Comparison of ENCODE assay signal across 1 cellular context in genomic region chr5:132807163-132807838, GRCh38.
TF ChIP-seq lines count a peak whose summit lies in the region.

No MANE protein-coding gene starts in this region.

TF ChIP-seq in GM12878, 131 proteins besides CTCF, POLR2A, EP300 and RAD21 (continued from another document and continues in another):
- TF ChIP-seq ZBTB4 (CRISPR knock-in tag; IDR thresholded peaks at IDR 0.05) (no peak), NFXL1 (IDR thresholded peaks at IDR 0.05; ENCODE audit: borderline replicate concordance) (no peak), HSF1 (IDR thresholded peaks at IDR 0.05; ENCODE audit: low read depth, low read length) (no peak), HDAC6 (IDR thresholded peaks at IDR 0.05; ENCODE audit: unreplicated experiment) (no peak), PML (IDR thresholded peaks at IDR 0.05; ENCODE audit: low read length) (no peak), MEF2A (IDR thresholded peaks at IDR 0.05; ENCODE audit: insufficient read depth, low read depth, low read length) (no peak), NBN (IDR thresholded peaks at IDR 0.05) (no peak), ZNF217 (IDR thresholded peaks at IDR 0.05) (no peak), IRF5 (IDR thresholded peaks at IDR 0.05; ENCODE audit: borderline replicate concordance) (no peak), NKRF (conservative IDR thresholded peaks at IDR 0.05) (no peak), MLLT1 (IDR thresholded peaks at IDR 0.05) (0 out of 2 replicates have a peak, but pooled peaks have one; percentile 38), CUX1 (IDR thresholded peaks at IDR 0.05; ENCODE audit: insufficient replicate concordance, low read depth, low read length) (peak; percentile 29), JUND (IDR thresholded peaks at IDR 0.05; ENCODE audit: low read depth, low read length) (no peak), MAX (IDR thresholded peaks at IDR 0.05; ENCODE audit: low read depth, low read length) (no peak), POLR2AphosphoS2 (IDR thresholded peaks at IDR 0.05; ENCODE audit: low read depth, low read length) (no peak), IRF4 (IDR thresholded peaks at IDR 0.05; ENCODE audit: low read depth, low read length) (no peak), STAT1 (conservative IDR thresholded peaks at IDR 0.05) (no peak), RCOR1 (conservative IDR thresholded peaks at IDR 0.05; ENCODE audit: low read depth, low read length) (no peak), SMAD1 (IDR thresholded peaks at IDR 0.05; ENCODE audit: low read depth, partially characterized antibody) (no peak), IKZF2 (IDR thresholded peaks at IDR 0.05) (peak; percentile 64 to 70; a peak in 2 of 4 replicates), KAT2A (conservative IDR thresholded peaks at IDR 0.05; ENCODE audit: control insufficient read depth, low read depth, low read length) (no peak), STAT3 (IDR thresholded peaks at IDR 0.05; ENCODE audit: low read depth, low read length) (no peak), ZZZ3 (IDR thresholded peaks at IDR 0.05; ENCODE audit: control insufficient read depth, insufficient read length, low read depth) (no peak), CEBPZ (IDR thresholded peaks at IDR 0.05; ENCODE audit: low read depth, low read length) (no peak), PBX3 (IDR thresholded peaks at IDR 0.05; ENCODE audit: insufficient replicate concordance, low read depth, low read length) (no peak), IKZF1 (conservative IDR thresholded peaks at IDR 0.05) (peak; percentile 67), ZSCAN29 (IDR thresholded peaks at IDR 0.05) (no peak), SPI1 (IDR thresholded peaks at IDR 0.05; ENCODE audit: borderline replicate concordance, insufficient read depth, low read depth, low read length) (no peak), USF1 (IDR thresholded peaks at IDR 0.05; ENCODE audit: borderline replicate concordance, extremely low read length, insufficient read depth, low read depth, low read length) (no peak), SUZ12 (IDR thresholded peaks at IDR 0.05; ENCODE audit: unreplicated experiment) (no peak), RELB (IDR thresholded peaks at IDR 0.05; ENCODE audit: low read depth) (peak; percentile 44; the same call in 1 of the 2 replicates), PAX5 (IDR thresholded peaks at IDR 0.05; ENCODE audit: borderline replicate concordance, low read depth, low read length) (no peak), KLF5 (IDR thresholded peaks at IDR 0.05; ENCODE audit: partially characterized antibody) (no peak), BACH1 (IDR thresholded peaks at IDR 0.05; ENCODE audit: borderline replicate concordance) (no peak)
